ENCODE assay signal across 8 cellular contexts in the genomic region with DNA sequence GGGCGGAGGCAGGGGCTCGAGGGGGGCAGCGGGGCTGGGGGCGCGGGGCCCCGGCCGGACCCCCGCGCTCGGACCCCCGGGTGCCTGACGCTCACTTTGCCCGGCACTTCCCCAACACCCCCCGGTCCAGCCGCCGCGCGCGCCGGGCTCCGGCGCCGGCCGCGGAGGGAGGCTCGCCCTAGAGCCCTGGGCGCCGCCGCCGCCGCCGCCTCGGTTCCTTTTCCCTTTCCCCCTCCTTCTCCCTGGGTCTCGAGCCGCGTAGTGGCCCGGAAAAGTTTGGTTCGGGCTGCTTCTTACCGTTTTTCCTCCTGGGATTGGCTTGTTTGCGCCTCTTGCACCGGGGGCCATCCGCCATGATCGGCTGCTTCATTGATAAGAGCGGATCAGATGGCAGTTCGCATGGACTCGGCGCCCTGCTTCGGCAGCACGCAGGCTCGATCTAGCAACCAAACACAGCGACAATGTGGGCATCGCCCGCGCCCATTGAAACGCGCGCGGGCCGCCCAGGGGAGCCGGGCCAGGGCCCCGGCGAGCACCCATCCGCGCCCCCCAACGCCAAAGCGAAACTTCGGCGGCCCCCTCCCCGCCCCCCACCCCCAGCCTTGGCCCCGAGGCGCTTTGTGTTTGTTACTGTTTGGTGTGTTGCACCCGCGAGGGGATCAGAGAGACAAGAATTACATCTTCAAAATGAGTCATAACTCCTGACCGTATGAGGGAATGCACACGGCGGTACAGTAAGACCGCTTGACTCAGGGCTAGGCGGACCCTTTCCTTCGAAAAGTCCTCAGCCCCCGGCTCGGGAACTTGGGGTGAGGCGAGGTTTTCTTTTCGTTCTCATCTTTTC. TPM values are rescaled to one million over a fixed set of nuclear protein-coding genes. Genes with fewer than 3 reads are reported as not detected.
A peak's percentile ranks its signal among the peaks of the same experiment; 100 is the strongest.
DNase-seq lines count a peak whose midpoint lies in the region; ATAC-seq and TF ChIP-seq lines count a peak whose summit lies in the region.

No MANE protein-coding gene starts in this region.

- TF ChIP-seq POLR2A in ovary (IDR thresholded peaks at IDR 0.05): peak; percentile 56

- CTCF ChIA-PET in activated naive CD4-positive, alpha-beta T cell treated with anti-CD3 and anti-CD28 coated beads, Interleukin-2, amount 10 ng/mL, durations not matched to agents 7 days and 5 days (lab: Charles Lee): no interaction called here

- H3K36me3 ChIP-seq in ovary: no peaks in the 10 kb centered on the region

- peaks cover 2% of the 10 kb centered on the region for H3K36me3 Mint-ChIP-seq in activated naive CD4-positive, alpha-beta T cell treated with anti-CD3 and anti-CD28 coated beads, Interleukin-2, amount 10 ng/mL, durations not matched to agents 7 days and 5 days

- 0% methylated on average over 49 to 82 of the region's 83 CpGs for WGBS in ovary, 3 donors

- intact Hi-C loops in Right ventricle myocardium inferior (cut with DNase I): loop anchor here (5.0 to 10.0 kb wide), 6 partner anchors 115 to 1398 kb away; no protein-coding TSS in a partner anchor
- intact Hi-C loops in ovary (cut with DNase I): loop anchor here (2.0 to 10.0 kb wide), 8 partner anchors 72 to 1238 kb away; a partner anchor contains a TSS

- peak; percentile 39 for ATAC-seq in GM18517 (IDR thresholded peaks at IDR 0.05; ENCODE audit: unreplicated experiment)
- peak; percentile 67 for ATAC-seq in HG02973 (IDR thresholded peaks at IDR 0.05; ENCODE audit: unreplicated experiment)
- ATAC-seq in Right ventricle myocardium inferior: peak; percentile 40

- peak overlapping the region; percentile 75 for H3K4me3 ChIP-seq in ovary

- H3K27me3 ChIP-seq in ovary: no peaks in the 10 kb centered on the region

- H3K4me3 Mint-ChIP-seq in activated naive CD4-positive, alpha-beta T cell treated with anti-CD3 and anti-CD28 coated beads, Interleukin-2, amount 10 ng/mL, durations not matched to agents 7 days and 5 days: no peak overlapping the region

- H3K4me1 Mint-ChIP-seq in activated naive CD4-positive, alpha-beta T cell treated with anti-CD3 and anti-CD28 coated beads, Interleukin-2, amount 10 ng/mL, durations not matched to agents 7 days and 5 days: peaks cover 16% of the 10 kb centered on the region

- no peaks in the 10 kb centered on the region for H3K9me3 Mint-ChIP-seq in activated naive CD4-positive, alpha-beta T cell treated with anti-CD3 and anti-CD28 coated beads, Interleukin-2, amount 10 ng/mL, durations not matched to agents 7 days and 5 days

- H3K27ac Mint-ChIP-seq in activated naive CD4-positive, alpha-beta T cell treated with anti-CD3 and anti-CD28 coated beads, Interleukin-2, amount 10 ng/mL, durations not matched to agents 7 days and 5 days: peak overlapping the region; percentile 20

- no peak for TF ChIP-seq CTCF in ovary (IDR thresholded peaks at IDR 0.05)

- no peaks in the 10 kb centered on the region for H3K9me3 ChIP-seq in ovary

- peak overlapping the region; percentile 95 to 99 for H3K27ac ChIP-seq in ovary

- H3K27me3 Mint-ChIP-seq in activated naive CD4-positive, alpha-beta T cell treated with anti-CD3 and anti-CD28 coated beads, Interleukin-2, amount 10 ng/mL, durations not matched to agents 7 days and 5 days: peaks cover 44% of the 10 kb centered on the region

- H3K4me1 ChIP-seq in ovary (ENCODE audit: insufficient read depth): peaks cover 6% of the 10 kb centered on the region

- TF ChIP-seq EP300 in ovary (IDR thresholded peaks at IDR 0.05): no peak

- DNase-seq in AG08396 (ENCODE audit: low spot score) (peak; percentile 84), NCI-H526 treated with DMSO at 0.1 percent for 48 hours (lab: John Stamatoyannopoulos, UW) (peak; percentile 28), Right ventricle myocardium inferior (ENCODE audit: missing footprints) (peak; percentile 83), ovary (peak; percentile 63 to 81 (median 75)), NCI-H2196 (lab: John Stamatoyannopoulos, UW; ENCODE audit: unreplicated experiment) (no peak)
- peak; percentile 58 for DNase-seq in activated naive CD4-positive, alpha-beta T cell treated with anti-CD3 and anti-CD28 coated beads, Interleukin-2, amount 10 ng/mL, durations not matched to agents 7 days and 5 days

RNA-seq across cellular contexts. Expression of a gene that starts 2.7 kb away (rescaled TPM):
- total RNA-seq in Right ventricle myocardium inferior (89.0 TPM), ovary (100 to 1,000 TPM in 6 of 7 donors, 10 to 100 TPM in 1; 55.3 to 250 (median 186) TPM)
- polyA plus RNA-seq in ovary: 10 to 100 TPM; 57.0 to 84.8 TPM
